In genomic region chr3:25557641-25558040, GRCh38 we compare ENCODE assay signal across 21 cellular contexts.
DNase-seq lines count a peak whose midpoint lies in the region; ATAC-seq, FAIRE-seq and TF ChIP-seq lines count a peak whose summit lies in the region.
"Had no signal": no experiment of that assay in that cellular context is flagged by ENCODE, and none has a peak within 500 bp of the region (broad histone marks: within the 10 kb centered on the region; RNA-seq: fewer than 3 reads in every experiment).

No MANE protein-coding gene starts in this region.

- TF ChIP-seq CTCF in A549 (IDR thresholded peaks at IDR 0.05): no peak
- TF ChIP-seq CTCF in choroid plexus epithelial cell (conservative IDR thresholded peaks at IDR 0.05; ENCODE audit: low read depth, low read length): no peak
- TF ChIP-seq CTCF in GM10266 (IDR thresholded peaks at IDR 0.05; ENCODE audit: control insufficient read depth, insufficient read depth, low read depth, missing control alignments): no peak

- no peak for TF ChIP-seq POLR2A in A549 (IDR thresholded peaks at IDR 0.05; ENCODE audit: low read length)

- WGBS in A549 (ENCODE audit: missing lambda C conversion rate): 87% methylated on average over 3 of the region's 3 CpGs

- TF ChIP-seq RAD21 in A549 (conservative IDR thresholded peaks at IDR 0.05 in 1 of 2, IDR thresholded peaks at IDR 0.05 in 1 of 2): no peak

- H3K4me1 ChIP-seq in A549: peaks cover 14% of the 10 kb centered on the region; the same call in 2 of the 3 replicates
- H3K4me1 ChIP-seq: Peyer's patch had no signal

- intact Hi-C loops in left cardiac atrium (cut with DNase I): no loop called here

- no peak for FAIRE-seq in A549 (lab: Jason Lieb, UNC)

- H3K9me3 ChIP-seq in A549: no peaks in the 10 kb centered on the region
- H3K9me3 ChIP-seq: BLaER1 treated with 17β-estradiol and CSF1 and Interleukin-3, amounts not matched to agents 10 nM and 100 nM; MG63; Peyer's patch had no signal

- H3K4me3 ChIP-seq in A549: no peak overlapping the region
- H3K4me3 ChIP-seq in choroid plexus epithelial cell (ENCODE audit: low read depth, low read length): no peak overlapping the region
- H3K4me3 ChIP-seq: BLaER1 treated with 17β-estradiol and CSF1 and Interleukin-3, amounts not matched to agents 10 nM and 100 nM; MG63; Peyer's patch had no signal

- DNase-seq in A549 (ENCODE audit: low read depth in 1 of 2, low spot score in 1 of 2) (no peak), choroid plexus epithelial cell (ENCODE audit: low read depth) (peak; percentile 76), left cardiac atrium (no peak), stromal cell of bone marrow (ENCODE audit: low read depth) (peak; percentile 29), GM10266 (ENCODE audit: extremely low spot score) (no peak), NCI-H2107 (lab: John Stamatoyannopoulos, UW) (no peak), DMS53 (lab: John Stamatoyannopoulos, UW) (no peak)
- DNase-seq in activated T-cell treated with anti-CD3 and anti-CD28 coated beads, Interleukin-2, amount 50 U/mL, for 1 hour: no peak
- DNase-seq: COR-L47, DMS153, H7, KG1, MG63, NCI-H1105 treated with DMSO at 0.1 percent for 48 hours, NCI-H187 treated with DMSO at 0.1 percent for 48 hours, NCI-H2171 treated with DMSO at 0.1 percent for 48 hours, NCI-H510A, Peyer's patch, SIG-M5 had no signal

- H3K27ac ChIP-seq in A549: peak overlapping the region in 1 of 2 experiments; percentile 20; a peak in 1 of 6 replicates
- H3K27ac ChIP-seq: 22Rv1; BLaER1 treated with 17β-estradiol and CSF1 and Interleukin-3, amounts not matched to agents 10 nM and 100 nM; Peyer's patch had no signal

- CTCF ChIA-PET in A549 (lab: Yijun Ruan, JAX): no interaction called here

- POLR2A ChIA-PET in A549 (lab: Yijun Ruan, JAX): no interaction called here

- H3K4me2 ChIP-seq in A549: 0 out of 3 replicates have a peak overlapping the region, but pooled peaks have one; percentile 7
- H3K4me2 ChIP-seq: BLaER1 treated with 17β-estradiol and CSF1 and Interleukin-3, amounts not matched to agents 10 nM and 100 nM had no signal

- no peak for TF ChIP-seq EP300 in A549 (IDR thresholded peaks at IDR 0.05)

- ATAC-seq in A549 (peak in 1 of 2 experiments; percentile 47; a peak in 2 of 6 replicates), left cardiac atrium (peak; percentile 46 to 48)

TF ChIP-seq in A549, 52 proteins besides CTCF, POLR2A, EP300 and RAD21:
- no peak for TF ChIP-seq EHF (CRISPR knock-in tag; IDR thresholded peaks at IDR 0.05)
- no peak for TF ChIP-seq RFX5 (IDR thresholded peaks at IDR 0.05)
- no peak for TF ChIP-seq RCOR1 (IDR thresholded peaks at IDR 0.05; ENCODE audit: low read depth, low read length)
- no peak for TF ChIP-seq ESRRA (IDR thresholded peaks at IDR 0.05; ENCODE audit: borderline replicate concordance, low read length)
- no peak for TF ChIP-seq MAZ (IDR thresholded peaks at IDR 0.05; ENCODE audit: borderline replicate concordance, low read depth, low read length)
- no peak for TF ChIP-seq MYC (IDR thresholded peaks at IDR 0.05; ENCODE audit: borderline replicate concordance, low read length)
- no peak for TF ChIP-seq CHD4 (IDR thresholded peaks at IDR 0.05; ENCODE audit: borderline replicate concordance)
- TF ChIP-seq CHD2 (IDR thresholded peaks at IDR 0.05; ENCODE audit: low read length, partially characterized antibody): no peak
- no peak for TF ChIP-seq TP53 (CRISPR knock-in tag; IDR thresholded peaks at IDR 0.05)
- TF ChIP-seq REST (IDR thresholded peaks at IDR 0.05): no peak
- no peak for TF ChIP-seq GATA3 (IDR thresholded peaks at IDR 0.05; ENCODE audit: borderline replicate concordance)
- TF ChIP-seq BHLHE40 (IDR thresholded peaks at IDR 0.05; ENCODE audit: low read depth, low read length): no peak
- no peak for TF ChIP-seq HOXB13 (CRISPR knock-in tag; IDR thresholded peaks at IDR 0.05; ENCODE audit: low read depth)
- TF ChIP-seq BCL3 (IDR thresholded peaks at IDR 0.05): no peak
- TF ChIP-seq RNF2 (IDR thresholded peaks at IDR 0.05; ENCODE audit: borderline replicate concordance, low read depth): no peak

Comparison
In these comparisons a context has a peak if more than half of its experiments do, and no peak if none do; other contexts are left out.
1. DNase-seq: peak in choroid plexus epithelial cell (single experiment) and stromal cell of bone marrow (single experiment); none in A549 (0 of 2), left cardiac atrium (single experiment), activated T-cell treated with anti-CD3 and anti-CD28 coated beads, Interleukin-2, amount 50 U/mL, for 1 hour (single experiment), GM10266 (single experiment), NCI-H2107 (single experiment) and DMS53 (single experiment).